In the genomic region with DNA sequence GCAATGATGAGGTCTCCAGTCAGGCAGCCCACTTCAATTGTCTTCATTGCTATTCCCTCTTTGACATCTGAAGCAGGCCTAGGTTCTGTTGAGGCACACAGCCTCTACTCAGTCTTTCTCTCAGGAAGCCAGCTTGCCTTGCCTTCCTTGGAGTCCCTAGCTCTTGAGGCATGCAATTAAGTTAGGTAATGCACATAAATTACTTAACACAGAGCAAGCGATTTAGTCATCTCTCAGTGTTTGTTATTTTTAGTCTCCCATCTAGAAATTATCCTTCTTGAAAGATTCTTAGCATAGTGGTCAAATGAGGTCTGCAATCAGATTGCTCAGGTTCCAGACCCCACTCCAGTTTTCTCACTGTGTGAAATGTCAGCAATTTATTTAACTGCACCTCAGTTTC, we compare ENCODE assay signal across 1 cellular context.
TF ChIP-seq lines count a peak whose summit lies in the region.

No MANE protein-coding gene starts in this region.

TF ChIP-seq in H1, 55 proteins besides CTCF, POLR2A, EP300 and RAD21 (continued from another document):
- TF ChIP-seq SIN3A (conservative IDR thresholded peaks at IDR 0.05 in 1 of 2, IDR thresholded peaks at IDR 0.05 in 1 of 2; ENCODE audit: low read depth in 1 of 2, low read length in 2 of 2) (no peak), SAP30 (IDR thresholded peaks at IDR 0.05; ENCODE audit: insufficient read depth, insufficient replicate concordance, low read length) (no peak), KDM4A (IDR thresholded peaks at IDR 0.05; ENCODE audit: low read depth, low read length, severe bottlenecking) (no peak), POU5F1 (IDR thresholded peaks at IDR 0.05; ENCODE audit: low read depth, low read length) (no peak), KDM1A (IDR thresholded peaks at IDR 0.05; ENCODE audit: borderline replicate concordance, low read length) (no peak), GABPA (IDR thresholded peaks at IDR 0.05; ENCODE audit: borderline replicate concordance, insufficient read depth, low read length) (no peak), ATF3 (IDR thresholded peaks at IDR 0.05; ENCODE audit: insufficient read depth, low read depth, low read length) (no peak), TEAD4 (IDR thresholded peaks at IDR 0.05; ENCODE audit: low read depth, low read length) (no peak)
